Comparison of ENCODE assay signal across 9 cellular contexts in the genomic region with DNA sequence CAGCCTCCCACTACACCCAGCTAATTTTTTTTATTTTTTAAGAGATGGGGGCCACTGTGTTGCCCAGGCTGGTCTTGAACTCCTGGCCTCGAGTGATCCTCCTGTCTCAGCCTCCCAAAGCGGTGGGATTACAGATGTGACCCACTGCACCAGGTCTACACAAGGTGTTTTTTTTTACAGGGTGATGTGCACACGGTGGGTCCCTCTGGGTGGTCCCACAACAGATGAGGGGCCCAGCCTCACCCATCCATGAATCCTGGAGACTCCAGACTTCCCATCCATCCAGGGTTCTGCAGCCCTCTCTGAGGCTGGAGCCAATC. TPM values are rescaled to one million over a fixed set of nuclear protein-coding genes. Genes with fewer than 3 reads are reported as not detected.
DNase-seq lines count a peak whose midpoint lies in the region; ATAC-seq and TF ChIP-seq lines count a peak whose summit lies in the region.
"Had no signal": no experiment of that assay in that cellular context is flagged by ENCODE, and none has a peak within 500 bp of the region (broad histone marks: within the 10 kb centered on the region; RNA-seq: fewer than 3 reads in every experiment).

No MANE protein-coding gene starts in this region.

- in situ Hi-C loops in KBM-7 (cut with MboI; ENCODE audit: low pct_unique_long_range_greater_than_20kb, low sequenced_read_pairs): no loop called here

- intact Hi-C loops in Caco-2 (cut with micrococcal nuclease; ENCODE audit: unreplicated experiment): loop anchor here (5.0 kb wide), 1 partner anchor 62 kb away; no protein-coding TSS in a partner anchor
- intact Hi-C loops in PC-3 (cut with micrococcal nuclease): loop anchor here (1.0 to 2.0 kb wide), 2 partner anchors 31 to 45 kb away; no protein-coding TSS in a partner anchor

- H2AFZ ChIP-seq in PC-3 (ENCODE audit: low read length): peak overlapping the region; percentile 58
- H2AFZ ChIP-seq in parathyroid adenoma: peak overlapping the region; percentile 72

- POLR2A ChIA-PET in Caco-2 (lab: Charles Lee) (no interaction called here), PC-3 (lab: Charles Lee; ENCODE audit: unreplicated experiment) (interaction anchor here (0.6 to 1.0 kb wide), 7 partner anchors 31 to 1677 kb away, joined by 3 to 16 read pairs (median 5); no protein-coding TSS in a partner anchor)

- H3K4me1 ChIP-seq in Caco-2 (no peaks in the 10 kb centered on the region), PC-3 (ENCODE audit: insufficient read depth, low read length) (no peaks in the 10 kb centered on the region), parathyroid adenoma (no peaks in the 10 kb centered on the region)

- BruUV-seq in Caco-2 (replicated peaks; lab: Mats Ljungman, UMichigan) (no TSS peak), PC-3 (replicated peaks; lab: Mats Ljungman, UMichigan) (no TSS peak)

- H3K79me2 ChIP-seq in PC-3 (ENCODE audit: low read length) (no peaks in the 10 kb centered on the region), parathyroid adenoma (no peaks in the 10 kb centered on the region)

- H3K27ac Mint-ChIP-seq in Caco-2 (ENCODE audit: unreplicated experiment): peak overlapping the region; percentile 70

- CTCF ChIA-PET in Caco-2 (lab: Charles Lee) (interaction anchor here (0.8 kb wide), 1 partner anchor 59 kb away, joined by 7 read pairs; no protein-coding TSS in a partner anchor), PC-3 (lab: Charles Lee) (interaction anchor here (0.5 kb wide), 1 partner anchor 11 kb away, joined by 8 read pairs; no protein-coding TSS in a partner anchor)

- H3F3A ChIP-seq in PC-3 (ENCODE audit: low read length, unreplicated experiment): no peaks in the 10 kb centered on the region

- H3K27ac ChIP-seq in PC-3 (ENCODE audit: low read length): peak overlapping the region; percentile 9; the same call in 1 of the 2 replicates
- H3K27ac ChIP-seq in parathyroid adenoma: peak overlapping the region; percentile 81

- H4K20me1 ChIP-seq in PC-3 (ENCODE audit: low read length): no peaks in the 10 kb centered on the region

- peak overlapping the region; percentile 95 for H3K4me2 ChIP-seq in PC-3 (ENCODE audit: low read length)
- peak overlapping the region; percentile 84 for H3K4me2 ChIP-seq in parathyroid adenoma (ENCODE audit: low read length)

- H3K9me3 Mint-ChIP-seq in Caco-2 (ENCODE audit: unreplicated experiment): no peaks in the 10 kb centered on the region

- H3K36me3 ChIP-seq in Caco-2 (ENCODE audit: control insufficient read depth, insufficient read depth, low read length): no peaks in the 10 kb centered on the region
- H3K36me3 ChIP-seq in PC-3 (ENCODE audit: low read depth, low read length): no peaks in the 10 kb centered on the region
- H3K36me3 ChIP-seq in parathyroid adenoma (ENCODE audit: control insufficient read depth, insufficient read depth, low read length): no peaks in the 10 kb centered on the region

- H3K9me2 ChIP-seq in PC-3 (replicated peaks; ENCODE audit: low read length): no peaks in the 10 kb centered on the region

- no peak for DNase-seq in Caco-2
- DNase-seq in PC-3: no peak
- no peak for DNase-seq in epithelial cell of proximal tubule (ENCODE audit: low read depth)
- DNase-seq in KBM-7: no peak
- DNase-seq in NCI-H69 (lab: John Stamatoyannopoulos, UW): no peak
- DNase-seq in NCI-H526 treated with DMSO at 0.1 percent for 48 hours (lab: John Stamatoyannopoulos, UW): no peak
- no peak for DNase-seq in stimulated activated CD4-positive, alpha-beta T cell treated with anti-CD3 and anti-CD28 coated beads, Interleukin-2, amount 100 ng/mL, for 24 hours
- DNase-seq: NCI-H524 treated with DMSO at 0.1 percent for 48 hours had no signal

- peak overlapping the region; percentile 66 for H3K4me3 Mint-ChIP-seq in Caco-2 (ENCODE audit: unreplicated experiment)

- H3K36me3 Mint-ChIP-seq in Caco-2 (ENCODE audit: insufficient read depth, unreplicated experiment): no peaks in the 10 kb centered on the region

- H3K27me3 ChIP-seq in Caco-2 (replicated peaks; ENCODE audit: control insufficient read depth, insufficient read depth, low read length): no peaks in the 10 kb centered on the region
- H3K27me3 ChIP-seq in PC-3 (ENCODE audit: low read length): no peaks in the 10 kb centered on the region
- no peaks in the 10 kb centered on the region for H3K27me3 ChIP-seq in parathyroid adenoma (ENCODE audit: control insufficient read depth, insufficient read depth, low read length)

- no peaks in the 10 kb centered on the region for H3K9me3 ChIP-seq in Caco-2
- H3K9me3 ChIP-seq in PC-3 (ENCODE audit: low read length): no peaks in the 10 kb centered on the region
- H3K9me3 ChIP-seq in parathyroid adenoma (ENCODE audit: control insufficient read depth, low read length): no peaks in the 10 kb centered on the region

- H3K4me3 ChIP-seq in Caco-2 (ENCODE audit: low read depth, low read length) (peak overlapping the region; percentile 61), PC-3 (ENCODE audit: low read length) (peak overlapping the region; percentile 68), epithelial cell of proximal tubule (ENCODE audit: low read depth, low read length) (peak overlapping the region; percentile 53), parathyroid adenoma (ENCODE audit: low read depth, low read length) (peak overlapping the region; percentile 64)

- no peak for TF ChIP-seq CTCF in Caco-2 (IDR thresholded peaks at IDR 0.05; ENCODE audit: insufficient read depth in 1 of 2, low read depth in 1 of 2, low read length in 1 of 2, severe bottlenecking in 1 of 2, unreplicated experiment in 1 of 2)
- TF ChIP-seq CTCF in PC-3 (conservative IDR thresholded peaks at IDR 0.05; ENCODE audit: low read depth, low read length): no peak
- TF ChIP-seq CTCF in epithelial cell of proximal tubule (conservative IDR thresholded peaks at IDR 0.05; ENCODE audit: low read depth, low read length): no peak
- TF ChIP-seq CTCF in parathyroid adenoma (IDR thresholded peaks at IDR 0.05): no peak

- no peaks in the 10 kb centered on the region for H3K4me1 Mint-ChIP-seq in Caco-2 (ENCODE audit: low read depth, unreplicated experiment)

- H3K9ac ChIP-seq in PC-3 (ENCODE audit: low read length) (peak overlapping the region; percentile 55), parathyroid adenoma (no peak overlapping the region)

- H3K27me3 Mint-ChIP-seq in Caco-2 (ENCODE audit: insufficient read depth, unreplicated experiment): no peaks in the 10 kb centered on the region

- no peak for ATAC-seq in PC-3

RNA-seq across cellular contexts. Expression of a gene that starts 0.6 kb away (rescaled TPM):
- total RNA-seq in Caco-2 (2022) (0.77 and 1.2 TPM in 2 replicates), PC-3 (2014; rRNA removed) (4.8 and 6.6 TPM in 2 replicates), epithelial cell of proximal tubule (1.3 and 1.9 TPM in 2 replicates)
